Comparison of ENCODE assay signal across 7 cellular contexts in genomic region chr1:68881333-68882190, GRCh38.
A peak's percentile ranks its signal among the peaks of the same experiment; 100 is the strongest.
DNase-seq lines count a peak whose midpoint lies in the region; TF ChIP-seq lines count a peak whose summit lies in the region.
"Not testable (repeated sequence)": the region's sequence is repeated elsewhere in the genome, so short reads cannot be mapped to it uniquely, and the experiment has no call there.

No MANE protein-coding gene starts in this region.

- peak; percentile 19 for DNase-seq in NCI-H1105 (lab: John Stamatoyannopoulos, UW)
- peak; percentile 32 for DNase-seq in NCI-H345 (lab: John Stamatoyannopoulos, UW)
- DNase-seq in NT2/D1 (ENCODE audit: low read depth, low spot score) = peak; percentile 18
- DNase-seq in neural crest cell (ENCODE audit: low read depth, low spot score); type B pancreatic cell (ENCODE audit: extremely low spot score, unreplicated experiment): not testable (repeated sequence)

- H3K27ac Mint-ChIP-seq in neural crest cell (ENCODE audit: unreplicated experiment) (peak overlapping the region; percentile 99), type B pancreatic cell (peak overlapping the region; percentile 85)

- not testable (repeated sequence) for H3K36me3 ChIP-seq in ES-I3 (ENCODE audit: insufficient read depth, low read length); NT2/D1 (ENCODE audit: insufficient read depth, insufficient read length, low read length); iPS-15b (ENCODE audit: control insufficient read depth, insufficient read depth, low read length)

- not testable (repeated sequence) for H3K27me3 ChIP-seq in NT2/D1 (ENCODE audit: insufficient read depth, insufficient read length); iPS-15b (ENCODE audit: control insufficient read depth, insufficient read depth, low read length)

- not testable (repeated sequence) for H3K9me3 Mint-ChIP-seq in neural crest cell, type B pancreatic cell

- H3K4me3 ChIP-seq in NT2/D1 (ENCODE audit: insufficient read length, low read depth) = peak overlapping the region; percentile 48
- H3K4me3 ChIP-seq in iPS-15b (ENCODE audit: low read depth, low read length) = peak overlapping the region; percentile 45

- H3K9ac ChIP-seq in ES-I3 (ENCODE audit: low read depth, low read length) (peak overlapping the region; percentile 70), NT2/D1 (ENCODE audit: insufficient read length, low read depth) (peak overlapping the region; percentile 85)
- not testable (repeated sequence) for H3K9ac ChIP-seq in iPS-15b (ENCODE audit: low read depth, low read length)

- not testable (repeated sequence) for H3K4me3 Mint-ChIP-seq in neural crest cell
- H3K4me3 Mint-ChIP-seq in type B pancreatic cell = peak overlapping the region; percentile 77

- not testable (repeated sequence) for H3K4me1 ChIP-seq in ES-I3 (ENCODE audit: insufficient read depth, low read length); NT2/D1 (ENCODE audit: insufficient read depth, insufficient read length); iPS-15b (ENCODE audit: control insufficient read depth, insufficient read depth, low read length)

- H3K9me3 ChIP-seq in ES-I3 (ENCODE audit: control insufficient read depth, insufficient read depth, low read length); iPS-15b (ENCODE audit: control insufficient read depth, insufficient read depth, low read length): not testable (repeated sequence)
- peaks cover 16% of the 10 kb centered on the region; the same call in 1 of the 2 replicates for H3K9me3 ChIP-seq in NT2/D1 (ENCODE audit: insufficient read depth, low read length)

- H3K4me1 Mint-ChIP-seq in neural crest cell; type B pancreatic cell (ENCODE audit: unreplicated experiment): not testable (repeated sequence)

- H3K36me3 Mint-ChIP-seq in neural crest cell (ENCODE audit: low read depth); type B pancreatic cell: not testable (repeated sequence)

- TF ChIP-seq CTCF in neural crest cell (conservative IDR thresholded peaks at IDR 0.05); type B pancreatic cell (conservative IDR thresholded peaks at IDR 0.05): not testable (repeated sequence)

- not testable (repeated sequence) for H3K27me3 Mint-ChIP-seq in neural crest cell (ENCODE audit: low read depth); type B pancreatic cell
